ENCODE assay signal across 2 cellular contexts in genomic region chrX:8237718-8238117, GRCh38.
TF ChIP-seq lines count a peak whose summit lies in the region.

No MANE protein-coding gene starts in this region.

TF ChIP-seq in HepG2, 621 proteins besides CTCF, POLR2A, EP300 and RAD21 (continued from another document):
- TF ChIP-seq, protein P1, sequence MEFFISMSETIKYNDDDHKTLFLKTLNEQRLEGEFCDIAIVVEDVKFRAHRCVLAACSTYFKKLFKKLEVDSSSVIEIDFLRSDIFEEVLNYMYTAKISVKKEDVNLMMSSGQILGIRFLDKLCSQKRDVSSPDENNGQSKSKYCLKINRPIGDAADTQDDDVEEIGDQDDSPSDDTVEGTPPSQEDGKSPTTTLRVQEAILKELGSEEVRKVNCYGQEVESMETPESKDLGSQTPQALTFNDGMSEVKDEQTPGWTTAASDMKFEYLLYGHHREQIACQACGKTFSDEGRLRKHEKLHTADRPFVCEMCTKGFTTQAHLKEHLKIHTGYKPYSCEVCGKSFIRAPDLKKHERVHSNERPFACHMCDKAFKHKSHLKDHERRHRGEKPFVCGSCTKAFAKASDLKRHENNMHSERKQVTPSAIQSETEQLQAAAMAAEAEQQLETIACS (CRISPR knock-in tag; IDR thresholded peaks at IDR 0.05) = no peak
- TF ChIP-seq ZNF562 (CRISPR knock-in tag; IDR thresholded peaks at IDR 0.05; ENCODE audit: borderline replicate concordance) (no peak), IRX3 (CRISPR knock-in tag; IDR thresholded peaks at IDR 0.05; ENCODE audit: borderline replicate concordance, low read depth) (no peak), SNRNP70 (IDR thresholded peaks at IDR 0.05; ENCODE audit: low read depth, low read length) (no peak), NR2F6 (IDR thresholded peaks at IDR 0.05) (no peak), NR2F6 (CRISPR knock-in tag; IDR thresholded peaks at IDR 0.05) (no peak), WIZ (CRISPR knock-in tag; IDR thresholded peaks at IDR 0.05) (no peak), ZNF383 (CRISPR knock-in tag; IDR thresholded peaks at IDR 0.05; ENCODE audit: borderline replicate concordance) (no peak), ZIK1 (CRISPR knock-in tag; IDR thresholded peaks at IDR 0.05; ENCODE audit: borderline replicate concordance, low read depth) (no peak), REL (CRISPR knock-in tag; conservative IDR thresholded peaks at IDR 0.05) (no peak), THAP7 (CRISPR knock-in tag; IDR thresholded peaks at IDR 0.05) (no peak), NFIC (IDR thresholded peaks at IDR 0.05; ENCODE audit: low read length) (no peak)

TF ChIP-seq in WTC11, 78 proteins besides CTCF, POLR2A, EP300 and RAD21 (continued from another document):
- TF ChIP-seq ZNF425 (CRISPR knock-in tag; conservative IDR thresholded peaks at IDR 0.05) (no peak), E2F4 (CRISPR knock-in tag; IDR thresholded peaks at IDR 0.05; ENCODE audit: borderline replicate concordance, low read depth) (no peak), MXD4 (CRISPR knock-in tag; IDR thresholded peaks at IDR 0.05; ENCODE audit: borderline replicate concordance) (no peak)
